ENCODE assay signal across 11 cellular contexts in the genomic region with DNA sequence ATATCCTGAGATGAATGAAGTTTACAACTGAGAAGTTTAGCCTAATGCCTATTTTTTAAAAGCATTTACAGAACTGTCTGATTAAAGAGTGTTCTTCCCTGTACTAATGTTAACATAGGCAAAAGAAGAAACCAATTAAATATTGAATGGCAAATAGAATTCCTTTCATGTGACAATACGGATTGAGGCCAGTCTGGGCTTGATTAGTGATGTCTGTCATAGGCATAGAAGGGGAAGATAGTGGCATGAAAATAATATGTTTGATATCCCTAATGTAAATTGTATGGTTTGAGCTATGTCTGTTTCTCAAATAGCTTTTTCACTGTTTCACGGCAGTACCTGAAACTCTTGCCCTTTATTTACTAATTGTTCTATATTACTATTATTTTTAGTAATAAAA.
"Had no signal": no experiment of that assay in that cellular context is flagged by ENCODE, and none has a peak within 500 bp of the region (broad histone marks: within the 10 kb centered on the region; RNA-seq: fewer than 3 reads in every experiment).

No MANE protein-coding gene starts in this region.

- DNase-seq: GM23248, GOT3, H7, H9, HCEC 1CT, HFFc6 had no signal

- FAIRE-seq: H1, H54 had no signal

- H3K4me2 ChIP-seq: GM23338 had no signal

- ATAC-seq: GM23338, HCT116 had no signal

- H3K9me3 ChIP-seq: HAP-1 had no signal

- H2AFZ ChIP-seq: GM23248, GM23338 had no signal

- H3K4me1 ChIP-seq: HAP-1 had no signal

- H3K27ac ChIP-seq: GM23248 had no signal

- H3K9ac ChIP-seq: GM23248 had no signal

- H3K36me3 ChIP-seq: HAP-1 had no signal

- H3K4me3 ChIP-seq: GM23248, GM23338, HAP-1 had no signal
